Comparison of ENCODE assay signal across 8 cellular contexts in genomic region chr22:37953437-37954179, GRCh38. TPM values are rescaled to one million over a fixed set of nuclear protein-coding genes. Genes with fewer than 3 reads are reported as not detected.
A peak's percentile ranks its signal among the peaks of the same experiment; 100 is the strongest.
DNase-seq lines count a peak whose midpoint lies in the region; ATAC-seq and TF ChIP-seq lines count a peak whose summit lies in the region.

TSS of gene C22orf23 (minus strand) at chr22:37953601. CDS start at chr22:37953149, 452 bp downstream.
TSS of gene POLR2F (plus strand) at chr22:37953699. CDS start at chr22:37953788, 89 bp downstream.

- CTCF ChIA-PET in HEK293T (lab: Yijun Ruan, JAX) = interaction anchor here (1.1 to 3.1 kb wide), 4 partner anchors 12 to 66 kb away, joined by 3 to 21 read pairs (median 6); no protein-coding TSS in a partner anchor
- CTCF ChIA-PET in activated naive CD4-positive, alpha-beta T cell treated with anti-CD3 and anti-CD28 coated beads for 36 hours (lab: Charles Lee) = interaction anchor here (0.7 to 1.2 kb wide), 4 partner anchors 14 to 136 kb away, joined by 3 read pairs; no protein-coding TSS in a partner anchor

- no peak within 1 kb of the TSS for H2BK5ac ChIP-seq in neuronal stem cell (ENCODE audit: low read length)

- peak within 1 kb of the TSS; percentile 50 for H4K8ac ChIP-seq in neuronal stem cell (ENCODE audit: low read depth, low read length)

- ATAC-seq in gastroesophageal sphincter = peak; percentile 96

- H3K4me2 ChIP-seq in neuronal stem cell (ENCODE audit: insufficient read depth, low read length, poor library complexity, severe bottlenecking) = peak within 1 kb of the TSS; percentile 87

- H3K4me1 ChIP-seq in SJSA1 (replicated peaks) = peaks cover 12% of the 10 kb centered on the region
- H3K4me1 ChIP-seq in gastroesophageal sphincter = peaks cover 0 to 34% (median 8%) of the 10 kb centered on the region in 3 donors
- peaks cover 6 to 8% of the 10 kb centered on the region in 2 donors for H3K4me1 ChIP-seq in neuronal stem cell (ENCODE audit: control insufficient read depth in 2 of 2, insufficient read depth in 1 of 2, low read depth in 1 of 2, low read length in 2 of 2)
- peaks cover 2 to 26% (median 24%) of the 10 kb centered on the region in 5 donors for H3K4me1 ChIP-seq in subcutaneous abdominal adipose tissue (ENCODE audit: control insufficient read depth in 5 of 5, insufficient read depth in 5 of 5, low read length in 5 of 5)

- no peak within 1 kb of the TSS for H3K27ac ChIP-seq in SJSA1
- peak within 1 kb of the TSS; percentile 7 to 87 (median 86) for H3K27ac ChIP-seq in gastroesophageal sphincter
- no peak within 1 kb of the TSS for H3K27ac ChIP-seq in neuronal stem cell (replicated peaks; ENCODE audit: low read length)
- peak within 1 kb of the TSS; percentile 81 for H3K27ac ChIP-seq in subcutaneous abdominal adipose tissue (ENCODE audit: low read depth, low read length)

- POLR2A ChIA-PET in HEK293T (lab: Yijun Ruan, JAX) = interaction anchor here (0.6 to 2.0 kb wide), 14 partner anchors 11 to 364 kb away, joined by 3 to 15 read pairs (median 4); partner anchors contain the start of genes CSNK1E and MICALL1

- H3K36me3 ChIP-seq in SJSA1 (peaks cover 22% of the 10 kb centered on the region), gastroesophageal sphincter (peaks cover 0 to 30% of the 10 kb centered on the region in 2 donors), neuronal stem cell (replicated peaks in 1 of 2; ENCODE audit: control insufficient read depth in 2 of 2, insufficient read depth in 2 of 2, low read length in 2 of 2) (peaks cover 16 to 22% of the 10 kb centered on the region in 2 donors), subcutaneous abdominal adipose tissue (ENCODE audit: control insufficient read depth in 5 of 5, insufficient read depth in 5 of 5, low read length in 5 of 5) (peaks cover 6 to 20% (median 19%) of the 10 kb centered on the region in 5 donors)

- H3K4me3 Mint-ChIP-seq in activated naive CD4-positive, alpha-beta T cell treated with anti-CD3 and anti-CD28 coated beads for 36 hours = peak within 1 kb of the TSS; percentile 98

- peak; percentile 91 for DNase-seq in GM04504 (ENCODE audit: low read depth)
- peak; percentile 100 for DNase-seq in HEK293T (ENCODE audit: extremely low spot score)
- peak; percentile 94 for DNase-seq in MV-4-11 (lab: John Stamatoyannopoulos, UW)
- DNase-seq in SJSA1 (ENCODE audit: low read depth in 1 of 2, low spot score in 2 of 2) = peak; percentile 89 to 96
- peak; percentile 98 for DNase-seq in activated naive CD4-positive, alpha-beta T cell treated with anti-CD3 and anti-CD28 coated beads for 36 hours
- DNase-seq in neuronal stem cell (ENCODE audit: low spot score) = peak; percentile 98

- peaks cover 3% of the 10 kb centered on the region for H3K79me1 ChIP-seq in neuronal stem cell (ENCODE audit: low read depth, low read length)

- no peak within 1 kb of the TSS for H4K91ac ChIP-seq in neuronal stem cell (ENCODE audit: low read depth, low read length, poor library complexity)

- peak within 1 kb of the TSS; percentile 97 for H2AFZ ChIP-seq in neuronal stem cell (ENCODE audit: low read length)

- H3K9me3 ChIP-seq in SJSA1 (replicated peaks) = no peaks in the 10 kb centered on the region
- no peaks in the 10 kb centered on the region for H3K9me3 ChIP-seq in gastroesophageal sphincter
- no peaks in the 10 kb centered on the region for H3K9me3 ChIP-seq in neuronal stem cell (replicated peaks in 1 of 2; ENCODE audit: control insufficient read depth in 2 of 2, insufficient read depth in 1 of 2, low read depth in 1 of 2, low read length in 2 of 2)
- H3K9me3 ChIP-seq in subcutaneous abdominal adipose tissue (ENCODE audit: control insufficient read depth in 5 of 5, low read length in 5 of 5) = no peaks in the 10 kb centered on the region

- no peak within 1 kb of the TSS for H3K4ac ChIP-seq in neuronal stem cell (ENCODE audit: low read length)

- H3K4me3 ChIP-seq in SJSA1 (peak within 1 kb of the TSS; percentile 86), gastroesophageal sphincter (peak within 1 kb of the TSS; percentile 63 to 98), neuronal stem cell (ENCODE audit: low read length in 2 of 2) (peak within 1 kb of the TSS; percentile 87 to 93), subcutaneous abdominal adipose tissue (ENCODE audit: low read depth in 1 of 5, low read length in 5 of 5) (peak within 1 kb of the TSS; percentile 81 to 97 (median 96))

- no peak within 1 kb of the TSS for H2BK12ac ChIP-seq in neuronal stem cell (ENCODE audit: low read length)

- TF ChIP-seq EP300 in gastroesophageal sphincter (IDR thresholded peaks at IDR 0.05) = no peak

- H3K27ac Mint-ChIP-seq in activated naive CD4-positive, alpha-beta T cell treated with anti-CD3 and anti-CD28 coated beads for 36 hours = peak within 1 kb of the TSS; percentile 79

- H2BK15ac ChIP-seq in neuronal stem cell (ENCODE audit: low read length) = no peak within 1 kb of the TSS

- peak; percentile 47 to 62 for TF ChIP-seq POLR2A in gastroesophageal sphincter (IDR thresholded peaks at IDR 0.05)

- H3K36me3 Mint-ChIP-seq in activated naive CD4-positive, alpha-beta T cell treated with anti-CD3 and anti-CD28 coated beads for 36 hours (ENCODE audit: low read depth) = peaks cover 14% of the 10 kb centered on the region

- H3K27me3 Mint-ChIP-seq in activated naive CD4-positive, alpha-beta T cell treated with anti-CD3 and anti-CD28 coated beads for 36 hours (ENCODE audit: low read depth) = peaks cover 5% of the 10 kb centered on the region

- intact Hi-C loops in activated naive CD4-positive, alpha-beta T cell treated with anti-CD3 and anti-CD28 coated beads for 36 hours (cut with micrococcal nuclease) = loop anchor here (2.0 to 5.0 kb wide), 2 partner anchors 57 to 136 kb away; no protein-coding TSS in a partner anchor

- peak within 1 kb of the TSS; percentile 88 for H3K9ac ChIP-seq in neuronal stem cell (ENCODE audit: low read depth, low read length, poor library complexity)
- H3K9ac ChIP-seq in subcutaneous abdominal adipose tissue (ENCODE audit: low read length in 5 of 5) = peak within 1 kb of the TSS in 4 of 5 donors; percentile 97 to 99 (median 98)

- no peak within 1 kb of the TSS for H2BK120ac ChIP-seq in neuronal stem cell (ENCODE audit: low read depth, low read length)

- peak within 1 kb of the TSS; percentile 79 for H3K14ac ChIP-seq in neuronal stem cell (ENCODE audit: low read length)

- 0 to 3% methylated on average over 6 to 27 of the region's 52 CpGs for WGBS in gastroesophageal sphincter (ENCODE audit: low coverage in 1 of 2), 2 donors
- WGBS in neuronal stem cell (ENCODE audit: extremely low coverage in 2 of 2, insufficient read length in 2 of 2, insufficient replicate concordance in 1 of 2), 2 donors = no CpG with 5 or more reads among the region's 52 CpGs

- TF ChIP-seq CTCF in gastroesophageal sphincter (IDR thresholded peaks at IDR 0.05) = peak in 1 of 4 experiments; percentile 27

- peak within 1 kb of the TSS; percentile 21 for H3K23ac ChIP-seq in neuronal stem cell (ENCODE audit: low read depth, low read length, poor library complexity)

- no peaks in the 10 kb centered on the region for H3K27me3 ChIP-seq in SJSA1 (replicated peaks)
- no peaks in the 10 kb centered on the region for H3K27me3 ChIP-seq in gastroesophageal sphincter
- H3K27me3 ChIP-seq in neuronal stem cell (ENCODE audit: control insufficient read depth in 3 of 3, insufficient read depth in 3 of 3, low read depth in 1 of 3, low read length in 3 of 3) = no peaks in the 10 kb centered on the region
- no peaks in the 10 kb centered on the region for H3K27me3 ChIP-seq in subcutaneous abdominal adipose tissue (ENCODE audit: control insufficient read depth in 5 of 5, insufficient read depth in 4 of 5, low read length in 5 of 5)

- H3K18ac ChIP-seq in neuronal stem cell (ENCODE audit: low read length) = peak within 1 kb of the TSS; percentile 89

- H3K9me3 Mint-ChIP-seq in activated naive CD4-positive, alpha-beta T cell treated with anti-CD3 and anti-CD28 coated beads for 36 hours = no peaks in the 10 kb centered on the region

- peaks cover 31% of the 10 kb centered on the region for H3K4me1 Mint-ChIP-seq in activated naive CD4-positive, alpha-beta T cell treated with anti-CD3 and anti-CD28 coated beads for 36 hours (ENCODE audit: low read depth)

- H2AK5ac ChIP-seq in neuronal stem cell (ENCODE audit: low read depth, low read length) = no peak within 1 kb of the TSS

TF ChIP-seq in HEK293T, 16 proteins besides CTCF, POLR2A, EP300 and RAD21:
- TF ChIP-seq FOXK2 (IDR thresholded peaks at IDR 0.05) = no peak
- peak; percentile 88 for TF ChIP-seq ELF4 (IDR thresholded peaks at IDR 0.05)

RNA-seq across cellular contexts. Expression of gene C22orf23, which starts in this region (rescaled TPM):
- total RNA-seq in SJSA1 (2014; rRNA removed; shearing (Covaris generic)) = not detected in 2 replicates
- not detected for total RNA-seq in activated naive CD4-positive, alpha-beta T cell treated with anti-CD3 and anti-CD28 coated beads for 36 hours
- total RNA-seq in gastroesophageal sphincter = under 1 TPM in 2 of 4 donors, not detected in 2; 0.31 to 0.40 TPM
- 1.3 TPM for polyA plus RNA-seq in neuronal stem cell (2013, experiment 1 of 2)
- polyA plus RNA-seq in neuronal stem cell (2013, experiment 2 of 2) = 1.1 TPM

RNA-seq across cellular contexts. Expression of gene POLR2F, which starts in this region (rescaled TPM):
- 77.3 and 99.6 TPM in 2 replicates for total RNA-seq in SJSA1 (2014; rRNA removed; shearing (Covaris generic))
- total RNA-seq in activated naive CD4-positive, alpha-beta T cell treated with anti-CD3 and anti-CD28 coated beads for 36 hours = 10 to 100 TPM; 70.1 to 70.6 TPM
- total RNA-seq in gastroesophageal sphincter = 10 to 100 TPM; 41.4 to 79.5 (median 72.0) TPM
- 108 TPM for polyA plus RNA-seq in neuronal stem cell (2013, experiment 1 of 2)
- polyA plus RNA-seq in neuronal stem cell (2013, experiment 2 of 2) = 103 TPM

Comparison
In these comparisons a context has a peak if more than half of its experiments do, and no peak if none do; other contexts are left out.
1. H3K27ac ChIP-seq: peak in gastroesophageal sphincter (4 of 4) and subcutaneous abdominal adipose tissue (single experiment); none in SJSA1 (single experiment) and neuronal stem cell (single experiment).
2. Peak in every context shown above with its lines, with median percentiles within 50 percentile points of each other: DNase-seq and H3K4me3 ChIP-seq.